Comparison of ENCODE assay signal across 2 cellular contexts in the genomic region with DNA sequence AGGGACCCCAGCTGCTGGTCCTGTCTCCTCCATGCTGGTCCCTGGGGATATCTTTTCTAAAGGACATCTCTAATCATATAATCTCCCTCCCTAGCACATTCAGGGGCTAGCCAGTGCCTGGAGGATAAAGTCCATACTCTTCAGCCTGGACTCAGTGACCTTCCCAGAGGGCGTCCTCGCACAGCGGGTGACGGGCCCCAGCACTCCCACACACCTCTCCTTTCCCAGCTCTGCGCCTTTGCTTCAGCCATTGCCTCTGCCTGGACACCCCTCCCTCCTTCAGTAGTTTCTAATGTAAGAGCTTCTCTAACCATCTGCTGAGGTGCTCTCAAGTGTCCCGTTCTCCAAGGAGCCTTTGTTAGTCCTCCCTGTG.
TF ChIP-seq lines count a peak whose summit lies in the region.

No MANE protein-coding gene starts in this region.

TF ChIP-seq in A549, 52 proteins besides CTCF, POLR2A, EP300 and RAD21 (continued from another document):
- no peak for TF ChIP-seq ZFP36 (IDR thresholded peaks at IDR 0.05; ENCODE audit: borderline replicate concordance, partially characterized antibody)
- no peak for TF ChIP-seq BCL3 (IDR thresholded peaks at IDR 0.05)
- no peak for TF ChIP-seq BHLHE40 (IDR thresholded peaks at IDR 0.05; ENCODE audit: low read depth, low read length)
- TF ChIP-seq HOXB5 (CRISPR knock-in tag; IDR thresholded peaks at IDR 0.05): no peak
- TF ChIP-seq RCOR1 (IDR thresholded peaks at IDR 0.05; ENCODE audit: low read depth, low read length): no peak
- no peak for TF ChIP-seq NFE2L2 (conservative IDR thresholded peaks at IDR 0.05; ENCODE audit: low read length)
- no peak for TF ChIP-seq FOSB (CRISPR knock-in tag; IDR thresholded peaks at IDR 0.05)
- no peak for TF ChIP-seq MAZ (IDR thresholded peaks at IDR 0.05; ENCODE audit: borderline replicate concordance, low read depth, low read length)
- no peak for TF ChIP-seq ELK1 (IDR thresholded peaks at IDR 0.05; ENCODE audit: low read depth, low read length)
- TF ChIP-seq MYC (IDR thresholded peaks at IDR 0.05; ENCODE audit: borderline replicate concordance, low read length): no peak
- TF ChIP-seq RARB (CRISPR knock-in tag; IDR thresholded peaks at IDR 0.05): no peak
- no peak for TF ChIP-seq MAX (IDR thresholded peaks at IDR 0.05)

TF ChIP-seq in IMR-90, 13 proteins besides CTCF, POLR2A, EP300 and RAD21 (continued from another document):
- no peak for TF ChIP-seq ELK1 (IDR thresholded peaks at IDR 0.05; ENCODE audit: borderline replicate concordance, low read depth, low read length)
- TF ChIP-seq NFE2L2 (IDR thresholded peaks at IDR 0.05; ENCODE audit: low read depth, low read length): no peak
- no peak for TF ChIP-seq USF2 (IDR thresholded peaks at IDR 0.05; ENCODE audit: low read depth, low read length)
- TF ChIP-seq BHLHE40 (IDR thresholded peaks at IDR 0.05; ENCODE audit: low read depth, low read length): no peak
- TF ChIP-seq CHD1 (IDR thresholded peaks at IDR 0.05; ENCODE audit: low read depth, low read length): no peak
TF ChIP-seq in IMR-90: peak in this region for 0.
